In the genomic region with DNA sequence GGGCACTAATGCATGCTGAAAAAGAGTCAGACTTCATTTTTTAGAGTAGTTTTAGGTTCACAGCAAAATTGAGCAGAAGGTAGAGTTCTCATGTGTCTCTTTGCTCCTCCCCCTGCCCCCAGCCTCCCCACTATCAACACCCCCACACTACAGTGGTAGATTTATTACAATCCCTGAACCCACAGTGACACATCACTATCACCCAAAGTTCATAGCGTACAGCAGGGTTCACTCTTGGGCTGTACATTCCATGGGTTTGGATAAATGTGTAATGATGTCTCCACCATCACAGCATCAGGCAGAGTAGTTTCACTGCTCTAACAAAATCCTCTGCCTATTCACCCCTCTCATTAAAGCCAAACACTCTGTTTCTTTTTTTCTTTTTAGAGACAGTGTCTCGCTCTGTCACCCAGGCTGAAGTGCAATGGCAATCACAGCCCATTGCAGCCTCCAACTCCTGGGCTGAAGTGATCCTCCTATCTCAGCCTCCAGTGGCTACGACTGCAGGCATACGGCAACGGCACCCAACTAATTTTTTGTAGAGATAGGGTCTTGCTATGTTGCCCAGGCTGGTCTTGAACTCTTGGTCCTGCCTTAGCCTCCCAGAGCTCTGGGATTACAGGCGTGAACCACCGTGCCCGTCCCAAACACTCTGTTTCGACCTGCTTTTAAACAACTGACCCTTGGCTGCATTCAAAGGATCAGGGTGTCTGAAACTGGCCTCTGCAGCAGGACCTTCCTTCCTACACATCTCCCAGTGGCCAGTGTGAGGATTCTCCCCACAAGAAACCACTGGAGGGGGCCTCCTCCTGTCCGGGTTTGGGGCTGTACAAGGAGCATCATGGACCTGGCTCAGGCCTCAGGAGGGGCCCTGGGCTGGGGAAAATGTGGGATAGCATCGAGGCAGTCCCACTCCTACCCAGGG, we compare ENCODE assay signal across 1 cellular context.
TF ChIP-seq lines count a peak whose summit lies in the region.

No MANE protein-coding gene starts in this region.

TF ChIP-seq in endothelial cell of umbilical vein, 7 proteins besides CTCF, POLR2A, EP300 and RAD21 (continued from another document):
- no peak for TF ChIP-seq EZH2 (IDR thresholded peaks at IDR 0.05; ENCODE audit: borderline replicate concordance, low read depth, low read length, severe bottlenecking)
- no peak for TF ChIP-seq MYC (IDR thresholded peaks at IDR 0.05; ENCODE audit: low read depth, low read length)
- no peak for TF ChIP-seq GATA2 (IDR thresholded peaks at IDR 0.05; ENCODE audit: insufficient read depth, insufficient read length, low read depth, low read length)
- TF ChIP-seq FOS (IDR thresholded peaks at IDR 0.05; ENCODE audit: borderline replicate concordance, insufficient read depth, low read length), result no peak
- TF ChIP-seq, protein P1, sequence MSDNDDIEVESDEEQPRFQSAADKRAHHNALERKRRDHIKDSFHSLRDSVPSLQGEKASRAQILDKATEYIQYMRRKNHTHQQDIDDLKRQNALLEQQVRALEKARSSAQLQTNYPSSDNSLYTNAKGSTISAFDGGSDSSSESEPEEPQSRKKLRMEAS (IDR thresholded peaks at IDR 0.05; ENCODE audit: insufficient read depth, insufficient read length), result no peak
